11 cellular contexts compared by ENCODE assay signal in genomic region chr2:96061197-96061817, GRCh38. TPM values are rescaled to one million over a fixed set of nuclear protein-coding genes. Genes with fewer than 3 reads are reported as not detected.
DNase-seq lines count a peak whose midpoint lies in the region; ATAC-seq and TF ChIP-seq lines count a peak whose summit lies in the region.
"Not testable (repeated sequence)": the region's sequence is repeated elsewhere in the genome, so short reads cannot be mapped to it uniquely, and the experiment has no call there.
"Had no signal": no experiment of that assay in that cellular context is flagged by ENCODE, and none has a peak within 500 bp of the region (broad histone marks: within the 10 kb centered on the region; RNA-seq: fewer than 3 reads in every experiment).

No MANE protein-coding gene starts in this region.

- CTCF ChIA-PET in activated CD4-positive, alpha-beta memory T cell treated with anti-CD3 and anti-CD28 coated beads for 36 hours (lab: Charles Lee): not testable (repeated sequence)

- POLR2A ChIA-PET in activated CD4-positive, alpha-beta memory T cell treated with anti-CD3 and anti-CD28 coated beads for 36 hours (lab: Charles Lee); activated naive CD8-positive, alpha-beta T cell treated with anti-CD3 and anti-CD28 coated beads, Interleukin-2, amount 10 ng/mL, durations not matched to agents 7 days and 5 days (lab: Charles Lee): not testable (repeated sequence)

- not testable (repeated sequence) for H2BK5ac ChIP-seq in neuronal stem cell (ENCODE audit: low read length)

- intact Hi-C loops in activated CD4-positive, alpha-beta memory T cell treated with anti-CD3 and anti-CD28 coated beads for 36 hours (cut with micrococcal nuclease); colonic mucosa (cut with DNase I); vagina (cut with DNase I): not testable (repeated sequence)

- not testable (repeated sequence) for H2BK12ac ChIP-seq in neuronal stem cell (ENCODE audit: low read length)

- not testable (repeated sequence) for H4K91ac ChIP-seq in neuronal stem cell (ENCODE audit: low read depth, low read length, poor library complexity)

- WGBS in neuronal stem cell (ENCODE audit: extremely low coverage in 2 of 2, insufficient read length in 2 of 2, insufficient replicate concordance in 1 of 2), 2 donors: no CpG with 5 or more reads among the region's 8 CpGs

- not testable (repeated sequence) for H3K9me3 ChIP-seq in colonic mucosa; neuronal stem cell (replicated peaks in 1 of 2; ENCODE audit: control insufficient read depth in 2 of 2, insufficient read depth in 1 of 2, low read depth in 1 of 2, low read length in 2 of 2); vagina

- not testable (repeated sequence) for ATAC-seq in activated naive CD8-positive, alpha-beta T cell treated with anti-CD3 and anti-CD28 coated beads, Interleukin-2, amount 10 ng/mL, durations not matched to agents 7 days and 5 days (ENCODE audit: low read depth); effector memory CD8-positive, alpha-beta T cell (replicated peaks); memory B cell (ENCODE audit: low read depth)

- not testable (repeated sequence) for H2BK15ac ChIP-seq in neuronal stem cell (ENCODE audit: low read length)

- not testable (repeated sequence) for H3K36me3 ChIP-seq in colonic mucosa; neuronal stem cell (replicated peaks in 1 of 2; ENCODE audit: control insufficient read depth in 2 of 2, insufficient read depth in 2 of 2, low read length in 2 of 2); vagina

- H3K4me2 ChIP-seq in neuronal stem cell (ENCODE audit: insufficient read depth, low read length, poor library complexity, severe bottlenecking): not testable (repeated sequence)

- not testable (repeated sequence) for H4K8ac ChIP-seq in neuronal stem cell (ENCODE audit: low read depth, low read length)

- not testable (repeated sequence) for H2AFZ ChIP-seq in neuronal stem cell (ENCODE audit: low read length)

- H3K27me3 ChIP-seq in colonic mucosa; neuronal stem cell (ENCODE audit: control insufficient read depth in 3 of 3, insufficient read depth in 3 of 3, low read depth in 1 of 3, low read length in 3 of 3); vagina: not testable (repeated sequence)

- H3K4me1 ChIP-seq in colonic mucosa; neuronal stem cell (ENCODE audit: control insufficient read depth in 2 of 2, insufficient read depth in 1 of 2, low read depth in 1 of 2, low read length in 2 of 2); vagina: not testable (repeated sequence)

- not testable (repeated sequence) for H3K36me3 Mint-ChIP-seq in activated CD4-positive, alpha-beta memory T cell treated with anti-CD3 and anti-CD28 coated beads for 36 hours; activated naive CD8-positive, alpha-beta T cell treated with anti-CD3 and anti-CD28 coated beads, Interleukin-2, amount 10 ng/mL, durations not matched to agents 7 days and 5 days; effector memory CD8-positive, alpha-beta T cell (ENCODE audit: insufficient read depth); memory B cell

- DNase-seq in activated CD4-positive, alpha-beta memory T cell treated with anti-CD3 and anti-CD28 coated beads for 36 hours: peak; percentile 8
- DNase-seq in activated CD8-positive, alpha-beta memory T cell treated with anti-CD3 and anti-CD28 coated beads, Interleukin-2, amount 50 U/mL, for 48 hours: peak; percentile 40
- not testable (repeated sequence) for DNase-seq in activated naive CD8-positive, alpha-beta T cell treated with anti-CD3 and anti-CD28 coated beads, Interleukin-2, amount 10 ng/mL, durations not matched to agents 7 days and 5 days; effector memory CD8-positive, alpha-beta T cell; memory B cell (ENCODE audit: low spot score in 2 of 2); neuronal stem cell (ENCODE audit: low spot score)
- DNase-seq in colonic mucosa (peak; percentile 16), vagina (ENCODE audit: extremely low spot score in 2 of 2) (peak; percentile 47 to 93)

- H2BK120ac ChIP-seq in neuronal stem cell (ENCODE audit: low read depth, low read length): not testable (repeated sequence)

- not testable (repeated sequence) for H3K79me1 ChIP-seq in neuronal stem cell (ENCODE audit: low read depth, low read length)

- not testable (repeated sequence) for H3K4me3 ChIP-seq in colonic mucosa; neuronal stem cell (ENCODE audit: low read length in 2 of 2); vagina

- TF ChIP-seq POLR2A in vagina (IDR thresholded peaks at IDR 0.05): not testable (repeated sequence)

- not testable (repeated sequence) for H3K27ac ChIP-seq in colonic mucosa; neuronal stem cell (replicated peaks; ENCODE audit: low read length); vagina

- not testable (repeated sequence) for H3K14ac ChIP-seq in neuronal stem cell (ENCODE audit: low read length)

- not testable (repeated sequence) for H2AK5ac ChIP-seq in neuronal stem cell (ENCODE audit: low read depth, low read length)

- not testable (repeated sequence) for H3K27ac Mint-ChIP-seq in activated CD4-positive, alpha-beta memory T cell treated with anti-CD3 and anti-CD28 coated beads for 36 hours
- H3K27ac Mint-ChIP-seq in activated naive CD8-positive, alpha-beta T cell treated with anti-CD3 and anti-CD28 coated beads, Interleukin-2, amount 10 ng/mL, durations not matched to agents 7 days and 5 days: peak overlapping the region; percentile 42
- peak overlapping the region; percentile 19 to 50 for H3K27ac Mint-ChIP-seq in effector memory CD8-positive, alpha-beta T cell
- H3K27ac Mint-ChIP-seq in memory B cell: peak overlapping the region; percentile 26

- not testable (repeated sequence) for H3K23ac ChIP-seq in neuronal stem cell (ENCODE audit: low read depth, low read length, poor library complexity)

- peak overlapping the region; percentile 15 for H3K18ac ChIP-seq in neuronal stem cell (ENCODE audit: low read length)

- not testable (repeated sequence) for H3K9ac ChIP-seq in colonic mucosa (ENCODE audit: low read depth in 2 of 2, low read length in 2 of 2); neuronal stem cell (ENCODE audit: low read depth, low read length, poor library complexity)

- H3K4ac ChIP-seq in neuronal stem cell (ENCODE audit: low read length): not testable (repeated sequence)

- H3K4me3 Mint-ChIP-seq in activated CD4-positive, alpha-beta memory T cell treated with anti-CD3 and anti-CD28 coated beads for 36 hours; activated naive CD8-positive, alpha-beta T cell treated with anti-CD3 and anti-CD28 coated beads, Interleukin-2, amount 10 ng/mL, durations not matched to agents 7 days and 5 days; effector memory CD8-positive, alpha-beta T cell; memory B cell: not testable (repeated sequence)

- H3K27me3 Mint-ChIP-seq in activated CD4-positive, alpha-beta memory T cell treated with anti-CD3 and anti-CD28 coated beads for 36 hours; activated naive CD8-positive, alpha-beta T cell treated with anti-CD3 and anti-CD28 coated beads, Interleukin-2, amount 10 ng/mL, durations not matched to agents 7 days and 5 days; effector memory CD8-positive, alpha-beta T cell; memory B cell: not testable (repeated sequence)

- H3K4me1 Mint-ChIP-seq in activated CD4-positive, alpha-beta memory T cell treated with anti-CD3 and anti-CD28 coated beads for 36 hours (ENCODE audit: low read depth); activated naive CD8-positive, alpha-beta T cell treated with anti-CD3 and anti-CD28 coated beads, Interleukin-2, amount 10 ng/mL, durations not matched to agents 7 days and 5 days; effector memory CD8-positive, alpha-beta T cell (ENCODE audit: low read depth in 2 of 2); memory B cell: not testable (repeated sequence)

- TF ChIP-seq CTCF in colonic mucosa (IDR thresholded peaks at IDR 0.05); vagina (IDR thresholded peaks at IDR 0.05): not testable (repeated sequence)

- H3K9me3 Mint-ChIP-seq in activated CD4-positive, alpha-beta memory T cell treated with anti-CD3 and anti-CD28 coated beads for 36 hours; activated naive CD8-positive, alpha-beta T cell treated with anti-CD3 and anti-CD28 coated beads, Interleukin-2, amount 10 ng/mL, durations not matched to agents 7 days and 5 days; effector memory CD8-positive, alpha-beta T cell; memory B cell: not testable (repeated sequence)

RNA-seq across cellular contexts. Expression of gene GPAT2, which starts 26.6 kb away (rescaled TPM):
- total RNA-seq in activated CD4-positive, alpha-beta memory T cell treated with anti-CD3 and anti-CD28 coated beads for 36 hours: 10 to 100 TPM; 15.4 to 16.4 TPM
- 10 to 100 TPM; 14.0 to 15.0 TPM for total RNA-seq in activated naive CD8-positive, alpha-beta T cell treated with anti-CD3 and anti-CD28 coated beads, Interleukin-2, amount 10 ng/mL, durations not matched to agents 7 days and 5 days
- total RNA-seq in colonic mucosa (1 to 10 TPM; 2.4 to 6.6 TPM), vagina (1.2 TPM)
- polyA plus RNA-seq in neuronal stem cell (2013, experiment 1 of 2): 0.03 TPM
- 0.03 TPM for polyA plus RNA-seq in neuronal stem cell (2013, experiment 2 of 2)
- total RNA-seq: A172, Calu3, HT-29 had no signal

RNA-seq across cellular contexts. Expression of gene ADRA2B, which starts 55.1 kb away (rescaled TPM):
- under 1 TPM; 0.21 to 0.36 TPM for total RNA-seq in activated CD4-positive, alpha-beta memory T cell treated with anti-CD3 and anti-CD28 coated beads for 36 hours
- under 1 TPM; 0.17 to 0.26 TPM for total RNA-seq in activated naive CD8-positive, alpha-beta T cell treated with anti-CD3 and anti-CD28 coated beads, Interleukin-2, amount 10 ng/mL, durations not matched to agents 7 days and 5 days
- total RNA-seq in colonic mucosa: under 1 TPM; 0.54 to 0.90 TPM
- 3.6 TPM for polyA plus RNA-seq in neuronal stem cell (2013, experiment 1 of 2)
- 3.7 TPM for polyA plus RNA-seq in neuronal stem cell (2013, experiment 2 of 2)
- 0.49 TPM for total RNA-seq in vagina
- total RNA-seq: A172, Calu3 had no signal
